In the genomic region with DNA sequence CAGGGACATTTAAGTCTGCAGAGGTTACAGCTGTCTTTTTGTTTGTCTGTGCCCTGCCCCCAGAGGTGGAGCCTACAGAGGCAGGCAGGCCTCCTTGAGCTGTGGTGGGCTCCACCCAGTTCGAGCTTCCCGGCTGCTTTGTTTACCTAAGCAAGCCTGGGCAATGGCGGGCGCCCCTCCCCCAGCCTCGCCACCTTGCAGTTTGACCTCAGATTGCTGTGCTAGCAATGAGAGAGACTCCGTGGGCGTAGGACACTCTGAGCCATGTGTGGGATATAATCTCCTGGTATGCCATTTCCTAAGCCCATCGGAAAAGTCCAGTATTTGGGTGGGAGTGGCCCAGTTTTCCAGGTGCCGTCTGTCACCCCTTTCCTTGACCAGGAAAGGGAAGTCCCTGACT, we compare ENCODE assay signal across 6 cellular contexts.
DNase-seq lines count a peak whose midpoint lies in the region; ATAC-seq, FAIRE-seq and TF ChIP-seq lines count a peak whose summit lies in the region.
"Not testable (repeated sequence)": the region's sequence is repeated elsewhere in the genome, so short reads cannot be mapped to it uniquely, and the experiment has no call there.

No MANE protein-coding gene starts in this region.

- H3K27me3 ChIP-seq in HUES6 (ENCODE audit: control insufficient read depth, insufficient read depth, low read length); PC-9 (ENCODE audit: insufficient read depth, low read depth); HepG2 (ENCODE audit: control insufficient read depth in 1 of 2, insufficient read depth in 2 of 2, low read length in 2 of 2): not testable (repeated sequence)

- H3K27ac ChIP-seq in HUES6 (ENCODE audit: low read depth, low read length); PC-9; HepG2 (ENCODE audit: extremely low read length, insufficient read depth, low read length): not testable (repeated sequence)

- not testable (repeated sequence) for H3F3A ChIP-seq in PC-9 (ENCODE audit: insufficient read depth, low read depth)

- CTCF ChIA-PET in PC-9 (lab: Charles Lee); HepG2 (lab: Yijun Ruan, JAX; ENCODE audit: low intra/inter-chr PET ratio, low total read pairs): not testable (repeated sequence)

- ATAC-seq in HepG2 = not testable (repeated sequence)

- H3K36me3 ChIP-seq in HUES6 (ENCODE audit: control insufficient read depth, insufficient read depth, low read length); PC-9 (ENCODE audit: low read depth); HepG2 (replicated peaks in 1 of 2; ENCODE audit: control insufficient read depth in 1 of 2, insufficient read depth in 2 of 2, low read length in 2 of 2): not testable (repeated sequence)

- not testable (repeated sequence) for H3K4me1 ChIP-seq in HUES6 (ENCODE audit: control insufficient read depth, insufficient read depth, low read length); PC-9 (replicated peaks; ENCODE audit: insufficient read depth); HepG2 (ENCODE audit: insufficient read depth, low read length)

- H3K4me2 ChIP-seq in PC-9 (peak overlapping the region; percentile 53), HepG2 (ENCODE audit: low read depth, low read length) (peak overlapping the region; percentile 43)

- not testable (repeated sequence) for H2AFZ ChIP-seq in PC-9; HepG2 (ENCODE audit: low read length)

- in situ Hi-C loops in HepG2 (cut with HindIII; ENCODE audit: extremely low pct_ligation_motif_present, low pct_unique_long_range_greater_than_20kb) = not testable (repeated sequence)

- H3K9me2 ChIP-seq in PC-9 (ENCODE audit: insufficient read depth) = not testable (repeated sequence)

- FAIRE-seq in HepG2 (lab: Jason Lieb, UNC) = not testable (repeated sequence)

- H3K9me3 ChIP-seq in HUES6 (ENCODE audit: control insufficient read depth, insufficient read depth, low read depth, low read length); PC-9 (ENCODE audit: insufficient read depth, low read depth); HepG2 (ENCODE audit: low read length): not testable (repeated sequence)

- TF ChIP-seq CTCF in PC-9 (conservative IDR thresholded peaks at IDR 0.05); HepG2 (CRISPR knock-in tag; IDR thresholded peaks at IDR 0.05): not testable (repeated sequence)

- WGBS in HepG2 (ENCODE audit: low lambda C conversion rate) = 0% methylated on average over 2 of the region's 9 CpGs

- DNase-seq in DMS53 (lab: John Stamatoyannopoulos, UW) = peak; percentile 79
- peak; percentile 10 to 43 for DNase-seq in NCI-H526 (lab: John Stamatoyannopoulos, UW)
- DNase-seq in PC-9 = peak in 1 of 2 experiments; percentile 11
- peak; percentile 34 for DNase-seq in SHP77 treated with DMSO at 0.1 percent for 48 hours (lab: John Stamatoyannopoulos, UW)
- not testable (repeated sequence) for DNase-seq in HepG2 (ENCODE audit: low spot score)

- TF ChIP-seq EP300 in HepG2 (IDR thresholded peaks at IDR 0.05; ENCODE audit: low read depth in 2 of 2, low read length in 2 of 2); HepG2 (CRISPR knock-in tag; IDR thresholded peaks at IDR 0.05; ENCODE audit: borderline replicate concordance): not testable (repeated sequence)

- TF ChIP-seq POLR2A in HepG2 (IDR thresholded peaks at IDR 0.05; ENCODE audit: insufficient read depth in 1 of 2, low read depth in 2 of 2, low read length in 2 of 2) = not testable (repeated sequence)

- H3K4me3 ChIP-seq in HUES6 (ENCODE audit: low read depth, low read length) (peak overlapping the region; percentile 35; the same call in 1 of the 2 replicates), PC-9 (peak overlapping the region; percentile 29; the same call in 1 of the 2 replicates), HepG2 (replicated peaks in 1 of 3; ENCODE audit: insufficient read depth in 1 of 3, low read depth in 2 of 3, low read length in 3 of 3) (peak overlapping the region in 2 of 3 experiments; percentile 10 to 20; a peak in 1 of 6 replicates)

- not testable (repeated sequence) for BruUV-seq in PC-9 (replicated peaks; lab: Mats Ljungman, UMichigan); HepG2 (replicated peaks; lab: Mats Ljungman, UMichigan)

- H3K9ac ChIP-seq in HUES6 (ENCODE audit: low read length); HepG2 (ENCODE audit: insufficient read depth, low read depth, low read length): not testable (repeated sequence)

- not testable (repeated sequence) for TF ChIP-seq RAD21 in HepG2 (CRISPR knock-in tag; IDR thresholded peaks at IDR 0.05)

- POLR2A ChIA-PET in PC-9 (lab: Charles Lee; ENCODE audit: unreplicated experiment); HepG2 (lab: Yijun Ruan, JAX): not testable (repeated sequence)

- not testable (repeated sequence) for H4K20me1 ChIP-seq in PC-9 (ENCODE audit: insufficient read depth); HepG2 (ENCODE audit: insufficient read depth, low read length)

- not testable (repeated sequence) for H3K79me2 ChIP-seq in PC-9 (ENCODE audit: low read depth); HepG2 (ENCODE audit: insufficient read depth, low read length)

- intact Hi-C loops in PC-9 (cut with micrococcal nuclease; ENCODE audit: unreplicated experiment); HepG2 (cut with micrococcal nuclease; ENCODE audit: unreplicated experiment): not testable (repeated sequence)

TF ChIP-seq in HepG2, 621 proteins besides CTCF, POLR2A, EP300 and RAD21:
- not testable (repeated sequence) for TF ChIP-seq FOXA1 (IDR thresholded peaks at IDR 0.05)
- TF ChIP-seq FOXA1 (CRISPR knock-in tag; IDR thresholded peaks at IDR 0.05) (peak; percentile 41; the same call in 1 of the 2 replicates), NR2C2 (CRISPR knock-in tag; IDR thresholded peaks at IDR 0.05; ENCODE audit: borderline replicate concordance) (peak; percentile 28; the same call in 1 of the 2 replicates)
- TF ChIP-seq, protein P1, sequence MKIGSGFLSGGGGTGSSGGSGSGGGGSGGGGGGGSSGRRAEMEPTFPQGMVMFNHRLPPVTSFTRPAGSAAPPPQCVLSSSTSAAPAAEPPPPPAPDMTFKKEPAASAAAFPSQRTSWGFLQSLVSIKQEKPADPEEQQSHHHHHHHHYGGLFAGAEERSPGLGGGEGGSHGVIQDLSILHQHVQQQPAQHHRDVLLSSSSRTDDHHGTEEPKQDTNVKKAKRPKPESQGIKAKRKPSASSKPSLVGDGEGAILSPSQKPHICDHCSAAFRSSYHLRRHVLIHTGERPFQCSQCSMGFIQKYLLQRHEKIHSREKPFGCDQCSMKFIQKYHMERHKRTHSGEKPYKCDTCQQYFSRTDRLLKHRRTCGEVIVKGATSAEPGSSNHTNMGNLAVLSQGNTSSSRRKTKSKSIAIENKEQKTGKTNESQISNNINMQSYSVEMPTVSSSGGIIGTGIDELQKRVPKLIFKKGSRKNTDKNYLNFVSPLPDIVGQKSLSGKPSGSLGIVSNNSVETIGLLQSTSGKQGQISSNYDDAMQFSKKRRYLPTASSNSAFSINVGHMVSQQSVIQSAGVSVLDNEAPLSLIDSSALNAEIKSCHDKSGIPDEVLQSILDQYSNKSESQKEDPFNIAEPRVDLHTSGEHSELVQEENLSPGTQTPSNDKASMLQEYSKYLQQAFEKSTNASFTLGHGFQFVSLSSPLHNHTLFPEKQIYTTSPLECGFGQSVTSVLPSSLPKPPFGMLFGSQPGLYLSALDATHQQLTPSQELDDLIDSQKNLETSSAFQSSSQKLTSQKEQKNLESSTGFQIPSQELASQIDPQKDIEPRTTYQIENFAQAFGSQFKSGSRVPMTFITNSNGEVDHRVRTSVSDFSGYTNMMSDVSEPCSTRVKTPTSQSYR (CRISPR knock-in tag; IDR thresholded peaks at IDR 0.05; ENCODE audit: borderline replicate concordance) = peak; percentile 82
